19 cellular contexts compared by ENCODE assay signal in genomic region chr9:18788256-18788655, GRCh38.
"Had no signal": no experiment of that assay in that cellular context is flagged by ENCODE, and none has a peak within 500 bp of the region (broad histone marks: within the 10 kb centered on the region; RNA-seq: fewer than 3 reads in every experiment).

No MANE protein-coding gene starts in this region.

- H3K27ac ChIP-seq: brain microvascular endothelial cell, foreskin keratinocyte, neutrophil had no signal

- H3K9ac ChIP-seq: parathyroid adenoma had no signal

- H3K9me3 ChIP-seq: neutrophil, transverse colon had no signal

- DNase-seq: activated CD4-positive, alpha-beta T cell treated with anti-CD3 and anti-CD28 coated beads for 1 hour; activated CD4-positive, alpha-beta T cell treated with anti-CD3 and anti-CD28 coated beads, Interleukin-2, amount 50 U/mL, for 1 hour; activated CD8-positive, alpha-beta T cell treated with anti-CD3 and anti-CD28 coated beads, Interleukin-2, amount 10 ng/mL, durations not matched to agents 7 days and 5 days; activated gamma-delta T cell treated with Interleukin-2 at 50 U/mL for 16 hours; aorta; brain microvascular endothelial cell; central memory CD4-positive, alpha-beta T cell; effector memory CD8-positive, alpha-beta T cell; foreskin keratinocyte; hippocampal formation; kidney glomerular epithelial cell; right cardiac atrium; stimulated activated CD4-positive, alpha-beta T cell treated with anti-CD3 and anti-CD28 coated beads, Interleukin-2, amount 100 ng/mL, for 24 hours; stimulated activated naive CD8-positive, alpha-beta T cell treated with anti-CD3 and anti-CD28 coated beads, Interleukin-15, amount 100 ng/mL, for 72 hours; T-helper 9 cell; transverse colon had no signal

- H3K79me2 ChIP-seq: parathyroid adenoma had no signal

- H2AFZ ChIP-seq: parathyroid adenoma had no signal

- H3K36me3 ChIP-seq: brain microvascular endothelial cell, neutrophil, transverse colon had no signal

- H3K4me1 ChIP-seq: foreskin keratinocyte, parathyroid adenoma had no signal

- H3K27me3 ChIP-seq: brain microvascular endothelial cell, foreskin keratinocyte, neutrophil, transverse colon had no signal

- H3K4me3 ChIP-seq: skin epidermis, transverse colon had no signal
